Comparison of ENCODE assay signal across 12 cellular contexts in genomic region chr20:62584671-62585512, GRCh38.
"Had no signal": no experiment of that assay in that cellular context is flagged by ENCODE, and none has a peak within 500 bp of the region (broad histone marks: within the 10 kb centered on the region; RNA-seq: fewer than 3 reads in every experiment).

No MANE protein-coding gene starts in this region.

- H3K36me3 Mint-ChIP-seq: activated naive CD4-positive, alpha-beta T cell treated with anti-CD3 and anti-CD28 coated beads, Interleukin-2, amount 50 U/mL, for 72 hours; brain had no signal

- H3K36me3 ChIP-seq: gastroesophageal sphincter, ovary, tibial nerve had no signal

- H3K4me2 ChIP-seq: hepatocyte had no signal

- H3K27ac ChIP-seq: gastroesophageal sphincter, hepatocyte, ovary, skin epidermis, tibial nerve had no signal

- H2AFZ ChIP-seq: hepatocyte had no signal

- ATAC-seq: activated naive CD4-positive, alpha-beta T cell treated with anti-CD3 and anti-CD28 coated beads, Interleukin-2, amount 50 U/mL, for 72 hours; gastroesophageal sphincter had no signal

- H3K4me3 ChIP-seq: gastroesophageal sphincter, hepatocyte, ovary, skin epidermis, tibial nerve had no signal

- H3K27me3 ChIP-seq: ovary had no signal

- H3K27ac Mint-ChIP-seq: activated naive CD4-positive, alpha-beta T cell treated with anti-CD3 and anti-CD28 coated beads, Interleukin-2, amount 50 U/mL, for 72 hours had no signal

- H3K9me3 ChIP-seq: gastroesophageal sphincter, ovary, tibial nerve had no signal

- H3K9me3 Mint-ChIP-seq: activated naive CD4-positive, alpha-beta T cell treated with anti-CD3 and anti-CD28 coated beads, Interleukin-2, amount 50 U/mL, for 72 hours; neural crest cell had no signal

- H3K4me3 Mint-ChIP-seq: neural crest cell had no signal

- DNase-seq: activated effector memory CD4-positive, alpha-beta T cell treated with anti-CD3 and anti-CD28 coated beads, Interleukin-2, amount 50 U/mL, for 16 hours; amniotic stem cell; effector memory CD4-positive, alpha-beta T cell; kidney glomerular epithelial cell; ovary had no signal

- H3K79me2 ChIP-seq: hepatocyte had no signal
